Comparison of ENCODE assay signal across 1 cellular context in genomic region chr7:96361116-96361857, GRCh38.
A peak's percentile ranks its signal among the peaks of the same experiment; 100 is the strongest.
TF ChIP-seq lines count a peak whose summit lies in the region.

No MANE protein-coding gene starts in this region.

TF ChIP-seq in H1, 55 proteins besides CTCF, POLR2A, EP300 and RAD21:
- TF ChIP-seq TCF12 (IDR thresholded peaks at IDR 0.05; ENCODE audit: low read depth, low read length) (no peak), MAFK (IDR thresholded peaks at IDR 0.05; ENCODE audit: low read depth, low read length) (peak; percentile 17; the same call in 1 of the 2 replicates)
